ENCODE assay signal across 18 cellular contexts in the genomic region with DNA sequence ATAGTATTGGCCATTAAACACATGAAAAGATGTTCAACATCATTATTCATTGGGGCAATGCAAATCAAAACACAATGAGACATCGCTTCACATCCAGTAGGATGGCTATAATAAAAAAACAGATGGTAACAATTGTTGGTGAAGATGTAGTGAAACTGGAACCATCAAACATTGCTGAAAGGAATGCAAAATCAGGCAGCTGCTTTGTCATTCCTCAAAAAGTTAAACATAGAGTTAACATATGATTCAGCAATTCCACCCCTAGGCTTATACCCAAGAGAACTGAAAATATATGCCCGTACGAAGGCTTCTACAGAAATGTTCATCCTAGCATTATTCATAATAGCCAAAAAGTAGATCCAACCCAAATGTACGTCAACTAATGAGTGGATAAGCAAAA.
"Had no signal": no experiment of that assay in that cellular context is flagged by ENCODE, and none has a peak within 500 bp of the region (broad histone marks: within the 10 kb centered on the region; RNA-seq: fewer than 3 reads in every experiment).

No MANE protein-coding gene starts in this region.

- H3K4me3 ChIP-seq: coronary artery, mucosa of descending colon, tibial nerve, vagina had no signal

- H3K27ac Mint-ChIP-seq: activated CD4-positive, alpha-beta T cell treated with anti-CD3 and anti-CD28 coated beads, Interleukin-2, amount 10 ng/mL, durations not matched to agents 7 days and 5 days; activated naive CD4-positive, alpha-beta T cell treated with anti-CD3 and anti-CD28 coated beads for 36 hours; activated T-helper 17 cell treated with anti-CD3 and anti-CD28 coated beads, Interleukin-2, amount 50 U/mL, for 72 hours; natural killer cell; progenitor cell of endocrine pancreas; stimulated activated memory B cell treated with anti-CD40 and anti-IgM and Interleukin-4, amounts not matched to agents 10 μg/mL and 1 μg/mL and 100 μg/mL, for 72 hours had no signal

- H3K4me1 Mint-ChIP-seq: activated CD4-positive, alpha-beta T cell treated with anti-CD3 and anti-CD28 coated beads, Interleukin-2, amount 10 ng/mL, durations not matched to agents 7 days and 5 days; activated T-helper 17 cell treated with anti-CD3 and anti-CD28 coated beads, Interleukin-2, amount 50 U/mL, for 72 hours; natural killer cell; stimulated activated memory B cell treated with anti-CD40 and anti-IgM and Interleukin-4, amounts not matched to agents 10 μg/mL and 1 μg/mL and 100 μg/mL, for 72 hours had no signal

- H3K4me3 Mint-ChIP-seq: activated CD4-positive, alpha-beta T cell treated with anti-CD3 and anti-CD28 coated beads, Interleukin-2, amount 10 ng/mL, durations not matched to agents 7 days and 5 days; activated naive CD4-positive, alpha-beta T cell treated with anti-CD3 and anti-CD28 coated beads for 36 hours; activated T-helper 17 cell treated with anti-CD3 and anti-CD28 coated beads, Interleukin-2, amount 50 U/mL, for 72 hours; natural killer cell; stimulated activated memory B cell treated with anti-CD40 and anti-IgM and Interleukin-4, amounts not matched to agents 10 μg/mL and 1 μg/mL and 100 μg/mL, for 72 hours had no signal

- DNase-seq: activated CD4-positive, alpha-beta T cell treated with anti-CD3 and anti-CD28 coated beads, Interleukin-2, amount 10 ng/mL, durations not matched to agents 7 days and 5 days; activated naive CD4-positive, alpha-beta T cell treated with anti-CD3 and anti-CD28 coated beads for 36 hours; activated T-cell treated with anti-CD3 and anti-CD28 coated beads for 4 hours; central memory CD4-positive, alpha-beta T cell; effector CD8-positive, alpha-beta T cell; foreskin melanocyte; head of caudate nucleus; mucosa of descending colon; natural killer cell; right cardiac atrium; stimulated activated CD4-positive, alpha-beta T cell treated with anti-CD3 and anti-CD28 coated beads, Interleukin-1b, Interleukin-23, amount 100 ng/mL, for 48 hours had no signal

- H3K27me3 Mint-ChIP-seq: activated T-helper 17 cell treated with anti-CD3 and anti-CD28 coated beads, Interleukin-2, amount 50 U/mL, for 72 hours; progenitor cell of endocrine pancreas had no signal

- ATAC-seq: activated T-helper 17 cell treated with anti-CD3 and anti-CD28 coated beads, Interleukin-2, amount 50 U/mL, for 72 hours; left lobe of liver; mucosa of descending colon; natural killer cell; right cardiac atrium; stimulated activated memory B cell treated with anti-CD40 and anti-IgM and Interleukin-4, amounts not matched to agents 10 μg/mL and 1 μg/mL and 100 μg/mL, for 72 hours had no signal

- H3K9me3 Mint-ChIP-seq: activated CD4-positive, alpha-beta T cell treated with anti-CD3 and anti-CD28 coated beads, Interleukin-2, amount 10 ng/mL, durations not matched to agents 7 days and 5 days; activated naive CD4-positive, alpha-beta T cell treated with anti-CD3 and anti-CD28 coated beads for 36 hours; activated T-helper 17 cell treated with anti-CD3 and anti-CD28 coated beads, Interleukin-2, amount 50 U/mL, for 72 hours; natural killer cell; stimulated activated memory B cell treated with anti-CD40 and anti-IgM and Interleukin-4, amounts not matched to agents 10 μg/mL and 1 μg/mL and 100 μg/mL, for 72 hours had no signal

- H3K36me3 Mint-ChIP-seq: natural killer cell; stimulated activated memory B cell treated with anti-CD40 and anti-IgM and Interleukin-4, amounts not matched to agents 10 μg/mL and 1 μg/mL and 100 μg/mL, for 72 hours had no signal
